In the genomic region with DNA sequence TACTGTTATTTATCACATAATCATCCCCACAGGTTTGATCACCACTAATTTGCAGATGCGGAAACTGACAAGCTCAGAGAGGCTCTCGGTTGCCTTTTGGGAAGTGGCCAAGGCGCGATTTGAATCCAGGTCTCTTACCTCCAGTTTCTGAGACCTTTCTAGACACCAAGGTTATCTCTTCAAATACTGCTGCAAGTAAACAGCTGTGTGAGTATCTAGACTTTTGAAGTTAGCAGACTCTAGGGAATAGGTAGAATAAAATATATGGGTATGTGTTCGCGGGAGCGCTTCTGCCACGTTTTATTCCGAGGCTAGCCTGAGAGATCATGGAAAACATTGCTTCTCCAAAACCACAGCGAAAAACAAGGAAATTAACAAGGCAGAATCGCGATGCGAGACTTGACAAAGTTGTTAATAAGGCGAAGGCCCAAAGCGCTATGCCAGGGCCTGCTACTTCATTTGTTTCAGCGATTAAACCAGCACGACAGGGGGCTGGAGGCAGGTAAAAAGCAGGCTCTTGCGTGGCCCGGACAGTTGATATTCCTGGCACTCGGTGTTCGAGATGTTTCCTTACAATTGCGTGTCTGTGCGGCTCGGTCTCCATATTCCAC, we compare ENCODE assay signal across 8 cellular contexts. TPM values are rescaled to one million over a fixed set of nuclear protein-coding genes. Genes with fewer than 3 reads are reported as not detected.
DNase-seq lines count a peak whose midpoint lies in the region; ATAC-seq and TF ChIP-seq lines count a peak whose summit lies in the region.

No MANE protein-coding gene starts in this region.

- H3K27me3 ChIP-seq in right cardiac atrium (ENCODE audit: control insufficient read depth, insufficient read depth) (no peaks in the 10 kb centered on the region), spleen (replicated peaks in 1 of 7) (no peaks in the 10 kb centered on the region)

- intact Hi-C loops in right cardiac atrium (cut with DNase I) (loop anchor here in 2 of 4 donors (5.0 to 10.0 kb wide), 2 partner anchors 442 to 1029 kb away; no protein-coding TSS in a partner anchor), spleen (cut with DNase I; ENCODE audit: low total_unique reads) (no loop called here), left colon (cut with DNase I, micrococcal nuclease) (no loop called here)

- ATAC-seq in right cardiac atrium (no peak), left colon (no peak)

- WGBS in right cardiac atrium = 60% methylated on average over 24 of the region's 24 CpGs
- WGBS in spleen, 5 donors = 68 to 75% (median 70%) methylated on average over 24 of the region's 24 CpGs

- H3K4me3 ChIP-seq in right cardiac atrium (ENCODE audit: low read length) (peak overlapping the region; percentile 89), spleen (peak overlapping the region; percentile 69 to 95 (median 90))

- no peak for TF ChIP-seq CTCF in VCaP (conservative IDR thresholded peaks at IDR 0.05)
- no peak for TF ChIP-seq CTCF in spleen (IDR thresholded peaks at IDR 0.05 in 8 of 11, conservative IDR thresholded peaks at IDR 0.05 in 3 of 11)

- H3K4me1 ChIP-seq in right cardiac atrium (ENCODE audit: control insufficient read depth, insufficient read depth, low read length) (no peaks in the 10 kb centered on the region), spleen (peaks cover 0 to 46% (median 28%) of the 10 kb centered on the region in 6 donors)

- peak; percentile 55 for DNase-seq in DMS 273 (lab: John Stamatoyannopoulos, UW; ENCODE audit: unreplicated experiment)
- DNase-seq in DMS 273 treated with DMSO at 0.1 percent for 48 hours (lab: John Stamatoyannopoulos, UW) = no peak
- DNase-seq in right cardiac atrium = peak in 1 of 3 donors; percentile 59
- peak; percentile 49 for DNase-seq in spleen
- DNase-seq in central memory CD4-positive, alpha-beta T cell = no peak
- DNase-seq in left colon = no peak
- DNase-seq in NCI-H1105 (lab: John Stamatoyannopoulos, UW) = no peak

- H3K36me3 ChIP-seq in spleen = no peaks in the 10 kb centered on the region

- TF ChIP-seq POLR2A in spleen (IDR thresholded peaks at IDR 0.05) = no peak

- H3K9me3 ChIP-seq in right cardiac atrium (ENCODE audit: control insufficient read depth, low read length) = no peaks in the 10 kb centered on the region
- no peaks in the 10 kb centered on the region for H3K9me3 ChIP-seq in spleen

- peak overlapping the region; percentile 64 for H3K27ac ChIP-seq in VCaP
- H3K27ac ChIP-seq in right cardiac atrium (ENCODE audit: low read length) = peak overlapping the region; percentile 70
- peak overlapping the region; percentile 92 to 99 (median 98) for H3K27ac ChIP-seq in spleen

RNA-seq across cellular contexts. Expression of a gene that starts 1.8 kb away (rescaled TPM):
- total RNA-seq in right cardiac atrium (10 to 100 TPM in 1 of 4 donors, 1 to 10 TPM in 3; 6.8 to 10.1 (median 9.4) TPM), spleen (10 to 100 TPM; 18.6 to 27.1 (median 22.0) TPM), left colon (10 to 100 TPM in 1 of 2 donors, 1 to 10 TPM in 1; 10.0 to 11.2 TPM)
- polyA plus RNA-seq in right cardiac atrium (4.1 TPM), spleen (1 to 10 TPM; 4.4 to 5.6 (median 5.3) TPM)

Comparison
In these comparisons a context has a peak if more than half of its experiments do, and no peak if none do; other contexts are left out.
1. DNase-seq: peak in DMS 273 (single experiment) and spleen (single experiment); none in DMS 273 treated with DMSO at 0.1 percent for 48 hours (single experiment), central memory CD4-positive, alpha-beta T cell (single experiment), left colon (0 of 2) and NCI-H1105 (single experiment).
2. Peak in every context shown above with its lines, with median percentiles within 50 percentile points of each other: H3K27ac ChIP-seq.